Comparison of ENCODE assay signal across 8 cellular contexts in the genomic region with DNA sequence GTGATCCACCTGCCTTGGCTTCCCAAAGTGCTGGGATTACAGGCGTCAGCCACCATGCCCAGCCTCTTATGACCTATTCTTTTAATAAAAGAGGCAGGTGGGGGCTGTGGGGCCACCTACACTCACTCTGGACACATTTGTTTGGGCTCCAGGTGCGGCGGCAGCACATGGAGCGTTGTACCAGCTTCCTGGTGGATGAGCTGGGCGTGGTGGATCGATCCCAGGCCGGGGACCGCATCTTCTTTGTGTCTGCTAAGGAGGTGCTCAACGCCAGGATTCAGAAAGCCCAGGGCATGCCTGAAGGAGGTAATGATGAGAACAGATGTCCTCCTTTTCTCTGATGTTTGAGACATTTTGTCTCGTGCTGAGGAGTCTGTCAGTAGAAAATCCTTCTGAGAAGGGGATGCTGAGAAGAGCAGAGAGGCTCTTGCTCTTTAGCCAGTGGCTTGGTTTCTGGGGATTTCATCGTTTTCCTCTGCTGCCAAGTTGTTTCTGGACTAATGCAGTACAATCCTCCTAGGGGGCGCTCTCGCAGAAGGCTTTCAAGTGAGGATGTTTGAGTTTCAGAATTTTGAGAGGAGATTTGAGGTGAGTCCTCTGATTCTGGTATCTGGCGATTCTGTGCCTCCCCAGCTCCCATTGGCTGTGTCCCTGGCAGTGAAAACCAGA. TPM values are rescaled to one million over a fixed set of nuclear protein-coding genes. Genes with fewer than 3 reads are reported as not detected.
DNase-seq lines count a peak whose midpoint lies in the region; ATAC-seq and TF ChIP-seq lines count a peak whose summit lies in the region.

No MANE protein-coding gene starts in this region.

- TF ChIP-seq CTCF in A673 (conservative IDR thresholded peaks at IDR 0.05; ENCODE audit: low read depth, low read length) (peak; percentile 84), GM12865 (IDR thresholded peaks at IDR 0.05; ENCODE audit: insufficient read depth, low read depth, low read length, missing control alignments) (peak; percentile 64), brain (conservative IDR thresholded peaks at IDR 0.05) (peak; percentile 42 to 69)

- H3K4me1 ChIP-seq in A673 (ENCODE audit: insufficient read depth, low read length, poor library complexity, severe bottlenecking), result no peaks in the 10 kb centered on the region
- H3K4me1 ChIP-seq in mesenchymal stem cell (ENCODE audit: control insufficient read depth, insufficient read depth, low read depth, low read length), result peaks cover 5% of the 10 kb centered on the region

- no peak overlapping the region for H3K18ac ChIP-seq in mesenchymal stem cell (ENCODE audit: low read depth in 1 of 2, low read length in 2 of 2)

- 83% methylated on average over 14 of the region's 14 CpGs for WGBS in mesenchymal stem cell

- H3K27me3 Mint-ChIP-seq in brain, result no peaks in the 10 kb centered on the region

- H3K9me3 Mint-ChIP-seq in brain, result no peaks in the 10 kb centered on the region

- no peak overlapping the region for H3K14ac ChIP-seq in mesenchymal stem cell (ENCODE audit: low read length in 2 of 2)

- peak overlapping the region; percentile 17 for H3K9ac ChIP-seq in mesenchymal stem cell (ENCODE audit: low read length)

- ATAC-seq in GM21825 (IDR thresholded peaks at IDR 0.05; ENCODE audit: unreplicated experiment), result no peak

- H4K91ac ChIP-seq in mesenchymal stem cell (ENCODE audit: low read length), result no peak overlapping the region

- H3K27ac ChIP-seq in A673 (ENCODE audit: low read depth, low read length, poor library complexity, severe bottlenecking), result peak overlapping the region; percentile 77
- H3K27ac ChIP-seq in mesenchymal stem cell (ENCODE audit: low read length, poor library complexity, severe bottlenecking), result peak overlapping the region; percentile 1

- CTCF ChIA-PET in A673 (lab: Charles Lee), result interaction anchor here (0.9 to 1.0 kb wide), 2 partner anchors 18 to 78 kb away, joined by 3 to 5 read pairs; a partner anchor contains a TSS

- H2AK5ac ChIP-seq in mesenchymal stem cell (ENCODE audit: low read length, severe bottlenecking), result no peak overlapping the region

- H3K79me1 ChIP-seq in mesenchymal stem cell (replicated peaks; ENCODE audit: low read length, poor library complexity, severe bottlenecking), result peaks cover 17% of the 10 kb centered on the region

- H3K4me3 Mint-ChIP-seq in brain, result no peak overlapping the region

- peak overlapping the region in 2 of 5 experiments; percentile 38 to 62 for H3K27ac Mint-ChIP-seq in brain

- peaks cover 86% of the 10 kb centered on the region for H3K36me3 Mint-ChIP-seq in brain

- H2BK120ac ChIP-seq in mesenchymal stem cell (ENCODE audit: low read depth, low read length), result no peak overlapping the region

- peaks cover 85% of the 10 kb centered on the region for H3K36me3 ChIP-seq in A673 (ENCODE audit: insufficient read depth, low read length, poor library complexity, severe bottlenecking)
- H3K36me3 ChIP-seq in mesenchymal stem cell (ENCODE audit: control insufficient read depth in 1 of 2, insufficient read depth in 2 of 2, low read depth in 1 of 2, low read length in 2 of 2), result peaks cover 82 to 83% of the 10 kb centered on the region in 2 experiments

- DNase-seq in A673 (ENCODE audit: low spot score) (peak; percentile 77), GM12865 (ENCODE audit: low read depth) (peak; percentile 74), SKM-1 (lab: John Stamatoyannopoulos, UW; ENCODE audit: unreplicated experiment) (peak; percentile 11), mesenchymal stem cell (peak; percentile 56), foreskin melanocyte (no peak)
- DNase-seq in effector CD4-positive, alpha-beta T cell, result no peak

- H3K4me3 ChIP-seq in A673 (ENCODE audit: low read depth, low read length, poor library complexity, severe bottlenecking) (no peak overlapping the region), GM12865 (ENCODE audit: low read depth, low read length) (no peak overlapping the region), mesenchymal stem cell (ENCODE audit: insufficient read depth in 1 of 2, low read depth in 1 of 2, low read length in 2 of 2) (no peak overlapping the region)

- no peaks in the 10 kb centered on the region for H3K4me1 Mint-ChIP-seq in brain

- no peak overlapping the region for H2BK15ac ChIP-seq in mesenchymal stem cell (ENCODE audit: low read depth, poor library complexity, severe bottlenecking)

- H3K4ac ChIP-seq in mesenchymal stem cell (ENCODE audit: low read depth in 1 of 2, low read length in 2 of 2), result no peak overlapping the region

- H2AFZ ChIP-seq in mesenchymal stem cell (ENCODE audit: low read depth, low read length), result no peak overlapping the region

- no peak overlapping the region for H2BK5ac ChIP-seq in mesenchymal stem cell (ENCODE audit: low read depth, low read length, poor library complexity, severe bottlenecking)

- H3K9me3 ChIP-seq in A673 (ENCODE audit: low read depth, low read length, poor library complexity, severe bottlenecking) (no peaks in the 10 kb centered on the region), mesenchymal stem cell (ENCODE audit: control insufficient read depth, low read length) (no peaks in the 10 kb centered on the region)

- POLR2A ChIA-PET in A673 (lab: Charles Lee; ENCODE audit: low non-redundant PET), result interaction anchor here (0.6 kb wide), 2 partner anchors 9 to 78 kb away, joined by 3 read pairs; no protein-coding TSS in a partner anchor

- H3K27me3 ChIP-seq in A673 (replicated peaks; ENCODE audit: insufficient read depth, low read depth, low read length, poor library complexity) (no peaks in the 10 kb centered on the region), mesenchymal stem cell (ENCODE audit: control insufficient read depth in 1 of 2, insufficient read depth in 1 of 2, low read length in 2 of 2) (no peaks in the 10 kb centered on the region)

- H2BK12ac ChIP-seq in mesenchymal stem cell (ENCODE audit: low read length in 2 of 2), result no peak overlapping the region

- H3K4me2 ChIP-seq in mesenchymal stem cell (ENCODE audit: low read length, poor library complexity, severe bottlenecking), result no peak overlapping the region

- H4K8ac ChIP-seq in mesenchymal stem cell (ENCODE audit: low read length), result no peak overlapping the region

- no peak overlapping the region for H3K23ac ChIP-seq in mesenchymal stem cell (ENCODE audit: low read length in 2 of 2)

- no TSS peak for BruUV-seq in A673 (replicated peaks; lab: Mats Ljungman, UMichigan)

- intact Hi-C loops in A673 (cut with micrococcal nuclease; ENCODE audit: unreplicated experiment), result no loop called here

RNA-seq across cellular contexts. Expression of a gene that starts 17.9 kb away (rescaled TPM):
- 43.8 and 45.9 TPM in 2 replicates for total RNA-seq in A673 (2021)
- 29.1 TPM for polyA plus RNA-seq in brain (ENCODE audit: insufficient read depth, low read depth, low replicate concordance)
- 13.4 TPM for polyA plus RNA-seq in mesenchymal stem cell (2013, experiment 1 of 2)
- polyA plus RNA-seq in mesenchymal stem cell (2013, experiment 2 of 2), result 14.0 TPM

RNA-seq across cellular contexts. Expression of a gene that starts 21.1 kb away (rescaled TPM):
- total RNA-seq in A673 (2021), result 157 and 160 TPM in 2 replicates
- polyA plus RNA-seq in brain (ENCODE audit: insufficient read depth, low read depth, low replicate concordance), result 82.1 TPM
- 32.9 TPM for polyA plus RNA-seq in mesenchymal stem cell (2013, experiment 1 of 2)
- 32.5 TPM for polyA plus RNA-seq in mesenchymal stem cell (2013, experiment 2 of 2)

Comparison
In these comparisons a context has a peak if more than half of its experiments do, and no peak if none do; other contexts are left out.
1. DNase-seq: peak in A673 (single experiment), GM12865 (single experiment), SKM-1 (single experiment) and mesenchymal stem cell (single experiment); none in foreskin melanocyte (single experiment) and effector CD4-positive, alpha-beta T cell (single experiment).
2. Peak in every context shown above with its lines, with median percentiles within 50 percentile points of each other: CTCF ChIP-seq.